Comparison of ENCODE assay signal across 13 cellular contexts in genomic region chr12:12909228-12909994, GRCh38. TPM values are rescaled to one million over a fixed set of nuclear protein-coding genes. Genes with fewer than 3 reads are reported as not detected.
DNase-seq lines count a peak whose midpoint lies in the region; ATAC-seq and TF ChIP-seq lines count a peak whose summit lies in the region.
"Had no signal": no experiment of that assay in that cellular context is flagged by ENCODE, and none has a peak within 500 bp of the region (broad histone marks: within the 10 kb centered on the region; RNA-seq: fewer than 3 reads in every experiment).

No MANE protein-coding gene starts in this region.

- no peak overlapping the region for H2BK15ac ChIP-seq in IMR-90 (ENCODE audit: low read depth, low read length)

- in situ Hi-C loops in IMR-90 (cut with MboI; ENCODE audit: low sequenced_read_pairs) = loop anchor here (25.0 kb wide), 1 partner anchor 628 kb away; no protein-coding TSS in a partner anchor

- no peaks in the 10 kb centered on the region for H3K9me3 Mint-ChIP-seq in activated CD4-positive, alpha-beta T cell treated with anti-CD3 and anti-CD28 coated beads, Interleukin-2, amount 10 ng/mL, durations not matched to agents 24 days and 14 days
- no peaks in the 10 kb centered on the region for H3K9me3 Mint-ChIP-seq in activated B cell treated with CpG ODN at 0.5 μM for 24 hours
- H3K9me3 Mint-ChIP-seq: activated T-cell treated with anti-CD3 and anti-CD28 coated beads, Interleukin-2, amount 50 U/mL, for 4 hours had no signal

- no peak overlapping the region for H2BK5ac ChIP-seq in IMR-90 (ENCODE audit: low read depth, low read length, poor library complexity, severe bottlenecking)

- no peak overlapping the region for H2AK9ac ChIP-seq in IMR-90 (replicated peaks; ENCODE audit: low read depth, low read length, poor library complexity)

- H3K27me3 Mint-ChIP-seq in activated CD4-positive, alpha-beta T cell treated with anti-CD3 and anti-CD28 coated beads, Interleukin-2, amount 10 ng/mL, durations not matched to agents 24 days and 14 days = no peaks in the 10 kb centered on the region
- peaks cover 5% of the 10 kb centered on the region for H3K27me3 Mint-ChIP-seq in activated B cell treated with CpG ODN at 0.5 μM for 24 hours

- CTCF ChIA-PET in IMR-90 (lab: Yijun Ruan, JAX) = interaction anchor here (0.7 kb wide), 1 partner anchor 55 kb away, joined by 4 read pairs; no protein-coding TSS in a partner anchor
- CTCF ChIA-PET in activated B cell treated with CpG ODN at 0.5 μM for 24 hours (lab: Charles Lee) = interaction anchor here (1.2 kb wide), 1 partner anchor 302 kb away, joined by 3 read pairs; no protein-coding TSS in a partner anchor

- H3K4me1 ChIP-seq in IMR-90 (ENCODE audit: control insufficient read depth, insufficient read depth, low read length) = peaks cover 12% of the 10 kb centered on the region
- H3K4me1 ChIP-seq in tibial artery = peaks cover 0 to 22% (median 13%) of the 10 kb centered on the region in 4 donors

- H3K4ac ChIP-seq in IMR-90 (ENCODE audit: low read depth, low read length) = no peak overlapping the region

- no peaks in the 10 kb centered on the region for H3K9me3 ChIP-seq in IMR-90 (ENCODE audit: control insufficient read depth, insufficient read depth, low read length)
- H3K9me3 ChIP-seq in tibial artery = no peaks in the 10 kb centered on the region

- no peak overlapping the region for H2AFZ ChIP-seq in IMR-90 (replicated peaks; ENCODE audit: low read length, poor library complexity)

- dilution Hi-C loops in IMR-90 (cut with HindIII; ENCODE audit: low sequenced_read_pairs, unreplicated experiment) = no loop called here

- peak overlapping the region; percentile 6; the same call in 1 of the 2 replicates for H2BK120ac ChIP-seq in IMR-90 (ENCODE audit: low read depth, low read length)

- no peak overlapping the region for H4K91ac ChIP-seq in IMR-90 (ENCODE audit: insufficient read depth, low read depth, low read length)

- no peak overlapping the region for H3K56ac ChIP-seq in IMR-90 (ENCODE audit: extremely low read depth, insufficient read depth, low read length)

- no TSS peak for BruUV-seq in IMR-90 (replicated peaks; lab: Mats Ljungman, UMichigan)

- H3K4me3 ChIP-seq in IMR-90 (ENCODE audit: insufficient read depth, low read depth, low read length) = no peak overlapping the region
- H3K4me3 ChIP-seq in tibial artery = no peak overlapping the region
- H3K4me3 ChIP-seq: cardiac muscle cell had no signal

- ATAC-seq in IMR-90 (ENCODE audit: low read depth) (peak; percentile 18), activated B cell treated with CpG ODN at 0.5 μM for 24 hours (ENCODE audit: low read depth) (peak; percentile 70)
- ATAC-seq: activated T-cell treated with anti-CD3 and anti-CD28 coated beads, Interleukin-2, amount 50 U/mL, for 4 hours had no signal

- H3K23ac ChIP-seq in IMR-90 (ENCODE audit: low read depth, low read length) = no peak overlapping the region; the same call in 1 of the 2 replicates

- no peak overlapping the region for H2AK5ac ChIP-seq in IMR-90 (ENCODE audit: low read depth, low read length)

- no peak overlapping the region; the same call in 1 of the 2 replicates for H4K5ac ChIP-seq in IMR-90 (ENCODE audit: low read depth, low read length)

- intact Hi-C loops in activated CD4-positive, alpha-beta T cell treated with anti-CD3 and anti-CD28 coated beads, Interleukin-2, amount 10 ng/mL, durations not matched to agents 24 days and 14 days (cut with micrococcal nuclease) = no loop called here
- intact Hi-C loops in IMR-90 (cut with micrococcal nuclease) = no loop called here
- intact Hi-C loops in activated B cell treated with CpG ODN at 0.5 μM for 24 hours (cut with micrococcal nuclease) = loop anchor here (1.0 kb wide), 1 partner anchor 18 kb away; the partner anchor contains the start of gene GPRC5A
- intact Hi-C loops in tibial artery (cut with DNase I; ENCODE audit: low total_unique reads) = no loop called here

- no peak for DNase-seq in activated CD4-positive, alpha-beta T cell treated with anti-CD3 and anti-CD28 coated beads, Interleukin-2, amount 10 ng/mL, durations not matched to agents 24 days and 14 days
- DNase-seq in activated CD4-positive, alpha-beta T cell treated with anti-CD3 and anti-CD28 coated beads, Interleukin-2, amount 50 U/mL, for 1 hour = no peak
- DNase-seq in IMR-90 (no peak), activated B cell treated with CpG ODN at 0.5 μM for 24 hours (no peak), tibial artery (no peak), epidermal melanocyte (ENCODE audit: insufficient read length, low spot score) (no peak), foreskin melanocyte (no peak), middle frontal gyrus (ENCODE audit: extremely low spot score, low spot score) (no peak)
- DNase-seq: activated T-cell treated with anti-CD3 and anti-CD28 coated beads, Interleukin-2, amount 50 U/mL, for 4 hours; kidney glomerular epithelial cell had no signal

- no peak overlapping the region; the same call in 1 of the 2 replicates for H3K14ac ChIP-seq in IMR-90 (replicated peaks; ENCODE audit: low read depth, low read length)

- no peaks in the 10 kb centered on the region for H3K36me3 Mint-ChIP-seq in activated CD4-positive, alpha-beta T cell treated with anti-CD3 and anti-CD28 coated beads, Interleukin-2, amount 10 ng/mL, durations not matched to agents 24 days and 14 days (ENCODE audit: low read depth)
- H3K36me3 Mint-ChIP-seq in activated B cell treated with CpG ODN at 0.5 μM for 24 hours (ENCODE audit: low read depth) = no peaks in the 10 kb centered on the region

- H3K9ac ChIP-seq in IMR-90 (ENCODE audit: low read depth, low read length) = no peak overlapping the region

- POLR2A ChIA-PET in IMR-90 (lab: Charles Lee; ENCODE audit: unreplicated experiment) = no interaction called here
- POLR2A ChIA-PET in activated B cell treated with CpG ODN at 0.5 μM for 24 hours (lab: Charles Lee) = interaction anchor here (0.6 kb wide), 1 partner anchor 172 kb away, joined by 4 read pairs; no protein-coding TSS in a partner anchor

- H3K36me3 ChIP-seq in IMR-90 (ENCODE audit: control insufficient read depth, insufficient read depth, low read length) (peaks cover 47% of the 10 kb centered on the region), tibial artery (peaks cover 13 to 36% (median 21%) of the 10 kb centered on the region in 3 donors)
- H3K36me3 ChIP-seq: cardiac muscle cell had no signal

- H3K27me3 ChIP-seq in IMR-90 (ENCODE audit: control insufficient read depth, insufficient read depth, low read length) (no peaks in the 10 kb centered on the region), tibial artery (no peaks in the 10 kb centered on the region)
- H3K27me3 ChIP-seq: cardiac muscle cell had no signal

- no peak for TF ChIP-seq RAD21 in IMR-90 (IDR thresholded peaks at IDR 0.05; ENCODE audit: low read length)

- H3K4me1 Mint-ChIP-seq in activated CD4-positive, alpha-beta T cell treated with anti-CD3 and anti-CD28 coated beads, Interleukin-2, amount 10 ng/mL, durations not matched to agents 24 days and 14 days = peaks cover 15% of the 10 kb centered on the region
- peaks cover 20% of the 10 kb centered on the region for H3K4me1 Mint-ChIP-seq in activated B cell treated with CpG ODN at 0.5 μM for 24 hours

- no peak for TF ChIP-seq POLR2A in IMR-90 (IDR thresholded peaks at IDR 0.05; ENCODE audit: low read depth, low read length)

- peak overlapping the region; percentile 18 for H3K18ac ChIP-seq in IMR-90 (ENCODE audit: low read depth, low read length)

- H4K8ac ChIP-seq in IMR-90 (ENCODE audit: low read depth in 2 of 2, low read length in 2 of 2) = no peak overlapping the region

- no peak for TF ChIP-seq CTCF in IMR-90 (conservative IDR thresholded peaks at IDR 0.05; ENCODE audit: low read depth, low read length)
- no peak for TF ChIP-seq CTCF in activated B cell treated with CpG ODN at 0.5 μM for 24 hours (IDR thresholded peaks at IDR 0.05)
- no peak for TF ChIP-seq CTCF in tibial artery (IDR thresholded peaks at IDR 0.05)

- peak overlapping the region; percentile 23; the same call in 1 of the 2 replicates for H2BK20ac ChIP-seq in IMR-90 (ENCODE audit: low read depth, low read length)

- H3K4me3 Mint-ChIP-seq in activated CD4-positive, alpha-beta T cell treated with anti-CD3 and anti-CD28 coated beads, Interleukin-2, amount 10 ng/mL, durations not matched to agents 24 days and 14 days = peak overlapping the region; percentile 3
- H3K4me3 Mint-ChIP-seq in activated B cell treated with CpG ODN at 0.5 μM for 24 hours = peak overlapping the region; percentile 15
- H3K4me3 Mint-ChIP-seq: activated T-cell treated with anti-CD3 and anti-CD28 coated beads, Interleukin-2, amount 50 U/mL, for 4 hours had no signal

- peaks cover 17% of the 10 kb centered on the region; the same call in 1 of the 2 replicates for H4K20me1 ChIP-seq in IMR-90 (ENCODE audit: insufficient read depth, low read length)

- H3K9me1 ChIP-seq in IMR-90 (ENCODE audit: insufficient read depth, low read length) = peaks cover 16% of the 10 kb centered on the region

- H3K27ac ChIP-seq in IMR-90 (ENCODE audit: insufficient read depth, low read length) (no peak overlapping the region), tibial artery (peak overlapping the region; percentile 49 to 50)
- H3K27ac ChIP-seq: cardiac muscle cell had no signal

- H3K4me2 ChIP-seq in IMR-90 (ENCODE audit: low read depth, low read length) = no peak overlapping the region

- no peak overlapping the region for H3K27ac Mint-ChIP-seq in activated CD4-positive, alpha-beta T cell treated with anti-CD3 and anti-CD28 coated beads, Interleukin-2, amount 10 ng/mL, durations not matched to agents 24 days and 14 days
- H3K27ac Mint-ChIP-seq in activated B cell treated with CpG ODN at 0.5 μM for 24 hours = no peak overlapping the region

- no CpG with 5 or more reads among the region's 4 CpGs for WGBS in IMR-90 (ENCODE audit: extremely low coverage in 2 of 2, insufficient read length in 1 of 2), 2 experiments

- peaks cover 22 to 73% of the 10 kb centered on the region in 2 experiments for H3K79me1 ChIP-seq in IMR-90 (ENCODE audit: low read depth in 1 of 2, low read length in 2 of 2)

TF ChIP-seq in IMR-90, 13 proteins besides CTCF, POLR2A, EP300 and RAD21 (continues in another document):
- TF ChIP-seq RFX5 (IDR thresholded peaks at IDR 0.05; ENCODE audit: low read depth, low read length) = no peak

RNA-seq across cellular contexts. Expression of gene GPRC5A, which starts 18.0 kb away (rescaled TPM):
- not detected in 2 replicates for total RNA-seq in activated CD4-positive, alpha-beta T cell treated with anti-CD3 and anti-CD28 coated beads, Interleukin-2, amount 10 ng/mL, durations not matched to agents 24 days and 14 days
- total RNA-seq in IMR-90 (2012; rRNA removed) (49.6 and 49.7 TPM in 2 replicates), activated B cell treated with CpG ODN at 0.5 μM for 24 hours (not detected in 2 replicates)
- 193 and 201 TPM in 2 replicates for polyA plus RNA-seq in IMR-90 (2012; rRNA removed)
- polyA plus RNA-seq in IMR-90 (2012; cell fraction: cytosol; rRNA removed) = 70.1 and 182 TPM in 2 replicates
- polyA plus RNA-seq in IMR-90 (2012; cell fraction: nucleus; rRNA removed; ENCODE audit: low replicate concordance) = 125 and 230 TPM in 2 replicates
- total RNA-seq: T-helper 1 cell treated with Interleukin-12 subunit alpha and Interleukin-12 subunit beta and Interleukin-4 antibody, amounts not matched to agents 30 ng/mL and 1 ng/mL, for 36 hours had no signal

RNA-seq across cellular contexts. Expression of gene GPRC5D, which starts 42.6 kb away (rescaled TPM):
- not detected in 2 replicates for total RNA-seq in activated CD4-positive, alpha-beta T cell treated with anti-CD3 and anti-CD28 coated beads, Interleukin-2, amount 10 ng/mL, durations not matched to agents 24 days and 14 days
- total RNA-seq in IMR-90 (2012; rRNA removed) (not detected in 2 replicates), activated B cell treated with CpG ODN at 0.5 μM for 24 hours (0.35 and 0.44 TPM in 2 replicates)
- polyA plus RNA-seq in IMR-90 (2012; rRNA removed) = not detected in 2 replicates
- not detected in 2 replicates for polyA plus RNA-seq in IMR-90 (2012; cell fraction: cytosol; rRNA removed)
- not detected in 2 replicates for polyA plus RNA-seq in IMR-90 (2012; cell fraction: nucleus; rRNA removed; ENCODE audit: low replicate concordance)
- total RNA-seq: A673; activated T-cell treated with anti-CD3 and anti-CD28 coated beads, Interleukin-2, amount 50 U/mL, for 4 hours; cardiac muscle cell; T-helper 1 cell treated with Interleukin-12 subunit alpha and Interleukin-12 subunit beta and Interleukin-4 antibody, amounts not matched to agents 30 ng/mL and 1 ng/mL, for 36 hours had no signal

Comparison
In these comparisons a context has a peak if more than half of its experiments do, and no peak if none do; other contexts are left out.
1. RNA of gene GPRC5A, which starts 18.0 kb away (total RNA-seq): 49.6 to 49.7 TPM in IMR-90; not detected in activated CD4-positive, alpha-beta T cell treated with anti-CD3 and anti-CD28 coated beads, Interleukin-2, amount 10 ng/mL, durations not matched to agents 24 days and 14 days and not detected in activated B cell treated with CpG ODN at 0.5 μM for 24 hours; every median in the first group is over 10 times any median in the second.